ENCODE assay signal across 14 cellular contexts in genomic region chr11:65215441-65216076, GRCh38. TPM values are rescaled to one million over a fixed set of nuclear protein-coding genes. Genes with fewer than 3 reads are reported as not detected.
DNase-seq lines count a peak whose midpoint lies in the region; ATAC-seq and TF ChIP-seq lines count a peak whose summit lies in the region.
"Had no signal": no experiment of that assay in that cellular context is flagged by ENCODE, and none has a peak within 500 bp of the region (broad histone marks: within the 10 kb centered on the region; RNA-seq: fewer than 3 reads in every experiment).

No MANE protein-coding gene starts in this region.

- H3K36me3 ChIP-seq in A673 (ENCODE audit: insufficient read depth, low read length, poor library complexity, severe bottlenecking) (peaks cover 6% of the 10 kb centered on the region), Karpas-422 (ENCODE audit: insufficient read depth, low read length) (no peaks in the 10 kb centered on the region)
- H3K36me3 ChIP-seq: BE2C, colonic mucosa had no signal

- H3K4me2 ChIP-seq in Karpas-422 (ENCODE audit: low read depth, low read length, poor library complexity, severe bottlenecking): no peak overlapping the region

- peaks cover 14% of the 10 kb centered on the region for H3K4me1 Mint-ChIP-seq in activated T-helper 2 cell treated with anti-CD3 and anti-CD28 coated beads, Interferon-gamma antibody, Interleukin-2, Interleukin-4, amounts not matched to agents 10 μg/mL and 5 μg/mL and 100 μg/mL, durations not matched to agents 14 hours and 24 hours and 36 hours (ENCODE audit: low read depth)
- peaks cover 27% of the 10 kb centered on the region in 2 donors for H3K4me1 Mint-ChIP-seq in natural killer cell treated with Interleukin-12 subunit alpha and Interleukin-12 subunit beta and Interleukin-15 and Interleukin-18, amount 100 ng/mL, for 72 hours (ENCODE audit: low read depth in 2 of 2)

- H3K9me3 ChIP-seq in A673 (ENCODE audit: low read depth, low read length, poor library complexity, severe bottlenecking) (no peaks in the 10 kb centered on the region), Karpas-422 (ENCODE audit: low read length) (no peaks in the 10 kb centered on the region)
- H3K9me3 ChIP-seq: BE2C, colonic mucosa had no signal

- BruUV-seq in A673 (replicated peaks; lab: Mats Ljungman, UMichigan): no TSS peak

- H3K9me2 ChIP-seq in Karpas-422 (replicated peaks; ENCODE audit: insufficient read depth, low read length): no peaks in the 10 kb centered on the region

- intact Hi-C loops in A673 (cut with micrococcal nuclease; ENCODE audit: unreplicated experiment): no loop called here
- intact Hi-C loops in activated T-helper 2 cell treated with anti-CD3 and anti-CD28 coated beads, Interferon-gamma antibody, Interleukin-2, Interleukin-4, amounts not matched to agents 10 μg/mL and 5 μg/mL and 100 μg/mL, durations not matched to agents 14 hours and 24 hours and 36 hours (cut with micrococcal nuclease): loop anchor here (5.0 kb wide), 1 partner anchor 102 kb away; no protein-coding TSS in a partner anchor

- H3K27ac Mint-ChIP-seq in activated T-helper 2 cell treated with anti-CD3 and anti-CD28 coated beads, Interferon-gamma antibody, Interleukin-2, Interleukin-4, amounts not matched to agents 10 μg/mL and 5 μg/mL and 100 μg/mL, durations not matched to agents 14 hours and 24 hours and 36 hours: peak overlapping the region; percentile 90
- H3K27ac Mint-ChIP-seq in natural killer cell treated with Interleukin-12 subunit alpha and Interleukin-12 subunit beta and Interleukin-15 and Interleukin-18, amount 100 ng/mL, for 72 hours: peak overlapping the region; percentile 7 to 57

- no peak overlapping the region for H3K4me3 Mint-ChIP-seq in activated T-helper 2 cell treated with anti-CD3 and anti-CD28 coated beads, Interferon-gamma antibody, Interleukin-2, Interleukin-4, amounts not matched to agents 10 μg/mL and 5 μg/mL and 100 μg/mL, durations not matched to agents 14 hours and 24 hours and 36 hours (ENCODE audit: low read depth)
- H3K4me3 Mint-ChIP-seq in natural killer cell treated with Interleukin-12 subunit alpha and Interleukin-12 subunit beta and Interleukin-15 and Interleukin-18, amount 100 ng/mL, for 72 hours: peak overlapping the region; percentile 2

- H3K9me3 Mint-ChIP-seq in activated T-helper 2 cell treated with anti-CD3 and anti-CD28 coated beads, Interferon-gamma antibody, Interleukin-2, Interleukin-4, amounts not matched to agents 10 μg/mL and 5 μg/mL and 100 μg/mL, durations not matched to agents 14 hours and 24 hours and 36 hours: peaks cover 5% of the 10 kb centered on the region
- H3K9me3 Mint-ChIP-seq in natural killer cell treated with Interleukin-12 subunit alpha and Interleukin-12 subunit beta and Interleukin-15 and Interleukin-18, amount 100 ng/mL, for 72 hours: peaks cover 4% of the 10 kb centered on the region

- H3K36me3 Mint-ChIP-seq in activated T-helper 2 cell treated with anti-CD3 and anti-CD28 coated beads, Interferon-gamma antibody, Interleukin-2, Interleukin-4, amounts not matched to agents 10 μg/mL and 5 μg/mL and 100 μg/mL, durations not matched to agents 14 hours and 24 hours and 36 hours (ENCODE audit: low read depth): peaks cover 3% of the 10 kb centered on the region
- H3K36me3 Mint-ChIP-seq in natural killer cell treated with Interleukin-12 subunit alpha and Interleukin-12 subunit beta and Interleukin-15 and Interleukin-18, amount 100 ng/mL, for 72 hours: no peaks in the 10 kb centered on the region

- no peak for TF ChIP-seq CTCF in A673 (conservative IDR thresholded peaks at IDR 0.05; ENCODE audit: low read depth, low read length)

- DNase-seq in A673 (ENCODE audit: low spot score): peak; percentile 52
- DNase-seq in Karpas-422: peak; percentile 45
- no peak for DNase-seq in activated T-helper 2 cell treated with anti-CD3 and anti-CD28 coated beads, Interferon-gamma antibody, Interleukin-2, Interleukin-4, amounts not matched to agents 10 μg/mL and 5 μg/mL and 100 μg/mL, durations not matched to agents 14 hours and 24 hours and 36 hours (ENCODE audit: low spot score)
- DNase-seq in natural killer cell treated with Interleukin-12 subunit alpha and Interleukin-12 subunit beta and Interleukin-15 and Interleukin-18, amount 100 ng/mL, for 72 hours (ENCODE audit: low spot score): no peak
- no peak for DNase-seq in NCI-H1436 treated with DMSO at 0.1 percent for 48 hours (lab: John Stamatoyannopoulos, UW)
- DNase-seq in mucosa of gallbladder (ENCODE audit: low spot score): no peak
- no peak for DNase-seq in RPMI8226
- DNase-seq: BE2C, colonic mucosa, NCI-H524 treated with DMSO at 0.1 percent for 48 hours, right cardiac atrium had no signal

- H3K27me3 ChIP-seq in A673 (replicated peaks; ENCODE audit: insufficient read depth, low read depth, low read length, poor library complexity): no peaks in the 10 kb centered on the region
- H3K27me3 ChIP-seq in Karpas-422 (ENCODE audit: low read length): no peaks in the 10 kb centered on the region
- H3K27me3 ChIP-seq: BE2C, colonic mucosa had no signal

- POLR2A ChIA-PET in A673 (lab: Charles Lee; ENCODE audit: low non-redundant PET): no interaction called here

- CTCF ChIA-PET in A673 (lab: Charles Lee): interaction anchor here (0.6 to 1.2 kb wide), 2 partner anchors 11 to 104 kb away, joined by 3 read pairs; partner anchors contain the start of gene TM7SF2

- H3K79me2 ChIP-seq in Karpas-422 (ENCODE audit: low read length): no peaks in the 10 kb centered on the region

- H3K4me3 ChIP-seq in A673 (ENCODE audit: low read depth, low read length, poor library complexity, severe bottlenecking): no peak overlapping the region
- no peak overlapping the region for H3K4me3 ChIP-seq in Karpas-422 (ENCODE audit: low read length)
- H3K4me3 ChIP-seq: colonic mucosa had no signal

- H2AFZ ChIP-seq in Karpas-422 (ENCODE audit: low read length): no peak overlapping the region

- peaks cover 6% of the 10 kb centered on the region for H3K27me3 Mint-ChIP-seq in activated T-helper 2 cell treated with anti-CD3 and anti-CD28 coated beads, Interferon-gamma antibody, Interleukin-2, Interleukin-4, amounts not matched to agents 10 μg/mL and 5 μg/mL and 100 μg/mL, durations not matched to agents 14 hours and 24 hours and 36 hours (ENCODE audit: low read depth)
- peaks cover 10 to 15% of the 10 kb centered on the region in 2 donors for H3K27me3 Mint-ChIP-seq in natural killer cell treated with Interleukin-12 subunit alpha and Interleukin-12 subunit beta and Interleukin-15 and Interleukin-18, amount 100 ng/mL, for 72 hours

- H3K4me1 ChIP-seq in A673 (ENCODE audit: insufficient read depth, low read length, poor library complexity, severe bottlenecking): no peaks in the 10 kb centered on the region
- H3K4me1 ChIP-seq in Karpas-422 (ENCODE audit: low read length): peaks cover 44% of the 10 kb centered on the region
- H3K4me1 ChIP-seq: BE2C, colonic mucosa had no signal

- no peak for ATAC-seq in natural killer cell treated with Interleukin-12 subunit alpha and Interleukin-12 subunit beta and Interleukin-15 and Interleukin-18, amount 100 ng/mL, for 72 hours
- ATAC-seq in HG03432 (IDR thresholded peaks at IDR 0.05; ENCODE audit: unreplicated experiment): no peak
- ATAC-seq: right cardiac atrium had no signal

- H4K20me1 ChIP-seq in Karpas-422 (ENCODE audit: insufficient read depth, low read depth, low read length): no peaks in the 10 kb centered on the region

- H3K27ac ChIP-seq in A673 (ENCODE audit: low read depth, low read length, poor library complexity, severe bottlenecking): no peak overlapping the region
- peak overlapping the region; percentile 37; the same call in 1 of the 2 replicates for H3K27ac ChIP-seq in Karpas-422 (ENCODE audit: low read length)
- H3K27ac ChIP-seq: colonic mucosa had no signal

- H3K9ac ChIP-seq in Karpas-422 (ENCODE audit: low read length): no peak overlapping the region

RNA-seq across cellular contexts. Expression of gene CAPN1, which starts 33.8 kb away (rescaled TPM):
- total RNA-seq in A673 (2021) (79.9 and 91.9 TPM in 2 replicates), mucosa of gallbladder (287 TPM)
- 96.5 and 115 TPM in 2 replicates for total RNA-seq in Karpas-422 (2014; rRNA removed; shearing (Covaris generic); ENCODE audit: low replicate concordance)
- total RNA-seq in activated T-helper 2 cell treated with anti-CD3 and anti-CD28 coated beads, Interferon-gamma antibody, Interleukin-2, Interleukin-4, amounts not matched to agents 10 μg/mL and 5 μg/mL and 100 μg/mL, durations not matched to agents 14 hours and 24 hours and 36 hours: 143 and 144 TPM in 2 replicates
- total RNA-seq in natural killer cell treated with Interleukin-12 subunit alpha and Interleukin-12 subunit beta and Interleukin-15 and Interleukin-18, amount 100 ng/mL, for 72 hours: 100 to 1,000 TPM; 141 to 146 TPM

RNA-seq across cellular contexts. Expression of gene SPDYC, which starts 45.5 kb away (rescaled TPM):
- total RNA-seq in A673 (2021): not detected in 2 replicates
- not detected in 2 replicates for total RNA-seq in Karpas-422 (2014; rRNA removed; shearing (Covaris generic); ENCODE audit: low replicate concordance)
- total RNA-seq in activated T-helper 2 cell treated with anti-CD3 and anti-CD28 coated beads, Interferon-gamma antibody, Interleukin-2, Interleukin-4, amounts not matched to agents 10 μg/mL and 5 μg/mL and 100 μg/mL, durations not matched to agents 14 hours and 24 hours and 36 hours: not detected in 2 replicates
- not detected for total RNA-seq in natural killer cell treated with Interleukin-12 subunit alpha and Interleukin-12 subunit beta and Interleukin-15 and Interleukin-18, amount 100 ng/mL, for 72 hours
- total RNA-seq in mucosa of gallbladder: not detected
- total RNA-seq: colonic mucosa, frontal cortex, lung microvascular endothelial cell, right cardiac atrium had no signal

RNA-seq across cellular contexts. Expression of gene POLA2, which starts 46.2 kb away (rescaled TPM):
- total RNA-seq in A673 (2021) (92.4 TPM in 2 replicates), mucosa of gallbladder (8.7 TPM)
- total RNA-seq in Karpas-422 (2014; rRNA removed; shearing (Covaris generic); ENCODE audit: low replicate concordance): 13.2 and 19.0 TPM in 2 replicates
- 74.5 and 74.6 TPM in 2 replicates for total RNA-seq in activated T-helper 2 cell treated with anti-CD3 and anti-CD28 coated beads, Interferon-gamma antibody, Interleukin-2, Interleukin-4, amounts not matched to agents 10 μg/mL and 5 μg/mL and 100 μg/mL, durations not matched to agents 14 hours and 24 hours and 36 hours
- total RNA-seq in natural killer cell treated with Interleukin-12 subunit alpha and Interleukin-12 subunit beta and Interleukin-15 and Interleukin-18, amount 100 ng/mL, for 72 hours: 10 to 100 TPM; 56.8 to 80.9 TPM

Comparison
In these comparisons a context has a peak if more than half of its experiments do, and no peak if none do; other contexts are left out.
1. DNase-seq: peak in A673 (single experiment) and Karpas-422 (single experiment); none in activated T-helper 2 cell treated with anti-CD3 and anti-CD28 coated beads, Interferon-gamma antibody, Interleukin-2, Interleukin-4, amounts not matched to agents 10 μg/mL and 5 μg/mL and 100 μg/mL, durations not matched to agents 14 hours and 24 hours and 36 hours (single experiment), natural killer cell treated with Interleukin-12 subunit alpha and Interleukin-12 subunit beta and Interleukin-15 and Interleukin-18, amount 100 ng/mL, for 72 hours (single experiment), NCI-H1436 treated with DMSO at 0.1 percent for 48 hours (single experiment), mucosa of gallbladder (single experiment) and RPMI8226 (single experiment).